ENCODE assay signal across 24 cellular contexts in the genomic region with DNA sequence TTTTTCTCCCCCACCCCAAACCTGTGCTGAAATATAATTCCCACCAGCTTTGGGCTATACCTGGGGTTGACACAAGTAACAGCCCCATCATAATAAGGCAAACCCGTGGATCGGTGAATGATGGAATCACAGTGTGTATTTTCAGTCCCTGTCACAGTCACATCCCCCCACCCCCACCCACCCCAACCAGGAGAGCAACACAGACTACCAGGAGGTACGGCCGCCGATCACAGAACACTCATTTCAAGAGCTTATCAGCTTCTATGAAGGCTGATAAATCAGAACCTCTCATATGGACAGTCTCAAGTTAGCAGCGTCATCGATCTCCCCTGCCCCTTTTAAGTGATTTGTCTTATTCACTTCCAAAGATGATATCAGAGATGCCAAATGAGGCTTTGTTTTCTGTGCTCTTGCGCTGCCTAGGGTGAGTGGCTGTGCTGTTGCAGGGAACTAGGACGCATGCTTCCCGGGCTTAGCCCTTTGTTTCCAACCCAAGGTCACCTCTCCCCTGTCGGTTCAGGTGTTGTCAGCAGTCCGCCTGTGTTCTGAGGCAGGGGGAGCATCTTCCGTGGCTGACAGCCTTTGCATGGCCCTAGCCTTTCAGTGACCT. TPM values are rescaled to one million over a fixed set of nuclear protein-coding genes. Genes with fewer than 3 reads are reported as not detected.
A peak's percentile ranks its signal among the peaks of the same experiment; 100 is the strongest.
DNase-seq lines count a peak whose midpoint lies in the region; ATAC-seq, FAIRE-seq and TF ChIP-seq lines count a peak whose summit lies in the region.
"Had no signal": no experiment of that assay in that cellular context is flagged by ENCODE, and none has a peak within 500 bp of the region (broad histone marks: within the 10 kb centered on the region; RNA-seq: fewer than 3 reads in every experiment).

No MANE protein-coding gene starts in this region.

- peaks cover 16% of the 10 kb centered on the region for H3K27me3 Mint-ChIP-seq in activated CD4-positive, alpha-beta memory T cell treated with anti-CD3 and anti-CD28 coated beads for 36 hours

- no peaks in the 10 kb centered on the region for H3K27me3 ChIP-seq in cardiac muscle cell
- peaks cover 0 to 33% (median 4%) of the 10 kb centered on the region in 7 donors for H3K27me3 ChIP-seq in heart right ventricle
- H3K27me3 ChIP-seq: BLaER1, upper lobe of right lung had no signal

- no peak for TF ChIP-seq CTCF in cardiac muscle cell (IDR thresholded peaks at IDR 0.05; ENCODE audit: low read depth, low read length)
- no peak for TF ChIP-seq CTCF in heart right ventricle (IDR thresholded peaks at IDR 0.05)

- no peaks in the 10 kb centered on the region for H3K9me3 Mint-ChIP-seq in activated CD4-positive, alpha-beta memory T cell treated with anti-CD3 and anti-CD28 coated beads for 36 hours
- H3K9me3 Mint-ChIP-seq: activated naive CD4-positive, alpha-beta T cell treated with anti-CD3 and anti-CD28 coated beads for 36 hours; effector memory CD8-positive, alpha-beta T cell; naive thymus-derived CD4-positive, alpha-beta T cell; stimulated activated naive CD8-positive, alpha-beta T cell treated with anti-CD3 and anti-CD28 coated beads, Interleukin-15, amount 100 ng/mL, for 72 hours had no signal

- peaks cover 10% of the 10 kb centered on the region for H3K4me1 Mint-ChIP-seq in activated CD4-positive, alpha-beta memory T cell treated with anti-CD3 and anti-CD28 coated beads for 36 hours (ENCODE audit: low read depth)

- CTCF ChIA-PET in activated CD4-positive, alpha-beta memory T cell treated with anti-CD3 and anti-CD28 coated beads for 36 hours (lab: Charles Lee) = no interaction called here

- ATAC-seq in heart right ventricle = no peak
- ATAC-seq in SK-N-SH treated with all-trans-retinoic acid at 6 μM for 48 hours = peak; percentile 56
- ATAC-seq: effector memory CD8-positive, alpha-beta T cell; naive thymus-derived CD4-positive, alpha-beta T cell; Right ventricle myocardium inferior; stimulated activated naive CD8-positive, alpha-beta T cell treated with anti-CD3 and anti-CD28 coated beads, Interleukin-15, amount 100 ng/mL, for 72 hours; upper lobe of right lung had no signal

- no peak overlapping the region for H3K4me3 ChIP-seq in cardiac muscle cell
- H3K4me3 ChIP-seq in heart right ventricle = no peak overlapping the region
- H3K4me3 ChIP-seq: BLaER1, HAP-1, lung, upper lobe of right lung had no signal

- intact Hi-C loops in heart right ventricle (cut with DNase I) = no loop called here
- intact Hi-C loops in activated CD4-positive, alpha-beta memory T cell treated with anti-CD3 and anti-CD28 coated beads for 36 hours (cut with micrococcal nuclease) = no loop called here

- H3K27ac ChIP-seq in cardiac muscle cell (peak overlapping the region; percentile 55), heart right ventricle (no peak overlapping the region)
- H3K27ac ChIP-seq: BLaER1, upper lobe of right lung had no signal

- TF ChIP-seq POLR2A in GM12891 (IDR thresholded peaks at IDR 0.05; ENCODE audit: low read depth, low read length) = no peak

- POLR2A ChIA-PET in activated CD4-positive, alpha-beta memory T cell treated with anti-CD3 and anti-CD28 coated beads for 36 hours (lab: Charles Lee) = no interaction called here

- peaks cover 20% of the 10 kb centered on the region for H3K4me1 ChIP-seq in cardiac muscle cell (ENCODE audit: low read depth)
- peaks cover 0 to 6% (median 0%) of the 10 kb centered on the region in 9 donors for H3K4me1 ChIP-seq in heart right ventricle
- H3K4me1 ChIP-seq: HAP-1, upper lobe of right lung had no signal

- H3K27ac Mint-ChIP-seq in activated CD4-positive, alpha-beta memory T cell treated with anti-CD3 and anti-CD28 coated beads for 36 hours = no peak overlapping the region
- H3K27ac Mint-ChIP-seq: activated naive CD4-positive, alpha-beta T cell treated with anti-CD3 and anti-CD28 coated beads for 36 hours; effector memory CD8-positive, alpha-beta T cell; naive thymus-derived CD4-positive, alpha-beta T cell had no signal

- H3K9me3 ChIP-seq in cardiac muscle cell (ENCODE audit: low read depth) = no peaks in the 10 kb centered on the region
- no peaks in the 10 kb centered on the region for H3K9me3 ChIP-seq in heart right ventricle
- H3K9me3 ChIP-seq: BLaER1, HAP-1, upper lobe of right lung had no signal

- peak in 1 of 2 donors; percentile 40 for DNase-seq in cardiac muscle cell (ENCODE audit: low read depth in 1 of 2, low spot score in 1 of 2)
- no peak for DNase-seq in heart right ventricle
- DNase-seq in iPS-NIHi11 (ENCODE audit: low spot score) = peak; percentile 19
- no peak for DNase-seq in NCI-H82 (lab: John Stamatoyannopoulos, UW)
- no peak for DNase-seq in activated effector memory CD4-positive, alpha-beta T cell treated with Interleukin-2 at 50 U/mL for 16 hours
- DNase-seq in activated CD4-positive, alpha-beta memory T cell treated with anti-CD3 and anti-CD28 coated beads for 36 hours = no peak
- DNase-seq in GM12891 (ENCODE audit: insufficient read length, low spot score) = no peak
- DNase-seq: activated CD4-positive, alpha-beta T cell treated with anti-CD3 and anti-CD28 coated beads, Interleukin-2, amount 50 U/mL, for 4 hours; activated naive CD4-positive, alpha-beta T cell treated with anti-CD3 and anti-CD28 coated beads for 36 hours; aorta; effector memory CD8-positive, alpha-beta T cell; islet precursor cell; naive thymus-derived CD4-positive, alpha-beta T cell; NCI-H187; stimulated activated CD4-positive, alpha-beta T cell treated with anti-CD3 and anti-CD28 coated beads, Interleukin-4, amount 100 ng/mL, for 1 hour; stimulated activated naive CD8-positive, alpha-beta T cell treated with anti-CD3 and anti-CD28 coated beads, Interleukin-15, amount 100 ng/mL, for 72 hours; upper lobe of right lung had no signal

- no peak for FAIRE-seq in GM12891 (lab: Jason Lieb, UNC)
- FAIRE-seq: A204.1, G401.6 had no signal

- H3K36me3 ChIP-seq in cardiac muscle cell = no peaks in the 10 kb centered on the region
- H3K36me3 ChIP-seq in heart right ventricle = no peaks in the 10 kb centered on the region
- H3K36me3 ChIP-seq: BLaER1, HAP-1, upper lobe of right lung had no signal

- 37 to 40% methylated on average over 13 of the region's 13 CpGs for WGBS in heart right ventricle, 2 donors

- H3K36me3 Mint-ChIP-seq in activated CD4-positive, alpha-beta memory T cell treated with anti-CD3 and anti-CD28 coated beads for 36 hours = no peaks in the 10 kb centered on the region
- H3K36me3 Mint-ChIP-seq: naive thymus-derived CD4-positive, alpha-beta T cell had no signal

- no peak overlapping the region for H3K4me3 Mint-ChIP-seq in activated CD4-positive, alpha-beta memory T cell treated with anti-CD3 and anti-CD28 coated beads for 36 hours
- H3K4me3 Mint-ChIP-seq: activated naive CD4-positive, alpha-beta T cell treated with anti-CD3 and anti-CD28 coated beads for 36 hours; effector memory CD8-positive, alpha-beta T cell; naive thymus-derived CD4-positive, alpha-beta T cell; stimulated activated naive CD8-positive, alpha-beta T cell treated with anti-CD3 and anti-CD28 coated beads, Interleukin-15, amount 100 ng/mL, for 72 hours had no signal

TF ChIP-seq in SK-N-SH treated with all-trans-retinoic acid at 6 μM for 48 hours, 23 proteins besides CTCF, POLR2A, EP300 and RAD21 (continues in another document):
- TF ChIP-seq ZFP30 (CRISPR knock-in tag; IDR thresholded peaks at IDR 0.05) (no peak), OSR1 (CRISPR knock-in tag; IDR thresholded peaks at IDR 0.05) (no peak), CSDC2 (CRISPR knock-in tag; IDR thresholded peaks at IDR 0.05) (no peak), TOX (CRISPR knock-in tag; IDR thresholded peaks at IDR 0.05; ENCODE audit: borderline replicate concordance) (no peak), TCF4 (CRISPR knock-in tag; IDR thresholded peaks at IDR 0.05; ENCODE audit: borderline replicate concordance) (peak; percentile 64; the same call in 1 of the 2 replicates), ZNF8 (CRISPR knock-in tag; IDR thresholded peaks at IDR 0.05) (no peak)
- TF ChIP-seq, protein P1, sequence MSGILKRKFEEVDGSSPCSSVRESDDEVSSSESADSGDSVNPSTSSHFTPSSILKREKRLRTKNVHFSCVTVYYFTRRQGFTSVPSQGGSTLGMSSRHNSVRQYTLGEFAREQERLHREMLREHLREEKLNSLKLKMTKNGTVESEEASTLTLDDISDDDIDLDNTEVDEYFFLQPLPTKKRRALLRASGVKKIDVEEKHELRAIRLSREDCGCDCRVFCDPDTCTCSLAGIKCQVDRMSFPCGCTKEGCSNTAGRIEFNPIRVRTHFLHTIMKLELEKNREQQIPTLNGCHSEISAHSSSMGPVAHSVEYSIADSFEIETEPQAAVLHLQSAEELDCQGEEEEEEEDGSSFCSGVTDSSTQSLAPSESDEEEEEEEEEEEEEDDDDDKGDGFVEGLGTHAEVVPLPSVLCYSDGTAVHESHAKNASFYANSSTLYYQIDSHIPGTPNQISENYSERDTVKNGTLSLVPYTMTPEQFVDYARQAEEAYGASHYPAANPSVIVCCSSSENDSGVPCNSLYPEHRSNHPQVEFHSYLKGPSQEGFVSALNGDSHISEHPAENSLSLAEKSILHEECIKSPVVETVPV (CRISPR knock-in tag; IDR thresholded peaks at IDR 0.05) = no peak

TF ChIP-seq in GM12891, 5 proteins besides CTCF, POLR2A, EP300 and RAD21:
- TF ChIP-seq SPI1 (IDR thresholded peaks at IDR 0.05; ENCODE audit: low read depth, low read length) = no peak
- TF ChIP-seq POLR2AphosphoS5 (IDR thresholded peaks at IDR 0.05; ENCODE audit: low read depth, low read length) = no peak
- no peak for TF ChIP-seq PAX5 (IDR thresholded peaks at IDR 0.05; ENCODE audit: insufficient read depth, low read length, severe bottlenecking)
- no peak for TF ChIP-seq TAF1 (IDR thresholded peaks at IDR 0.05; ENCODE audit: low read depth, low read length)
- TF ChIP-seq POU2F2 (IDR thresholded peaks at IDR 0.05; ENCODE audit: low read depth, low read length) = no peak

RNA-seq across cellular contexts. Expression of a gene that starts 26.8 kb away (rescaled TPM):
- total RNA-seq in cardiac muscle cell (2.7 and 5.1 TPM in 2 replicates), heart right ventricle (1 to 10 TPM in 1 of 10 donors, under 1 TPM in 1, not detected in 8; 0.26 to 1.6 TPM)
- polyA plus RNA-seq in cardiac muscle cell (1.7 and 2.7 TPM in 2 replicates), heart right ventricle (under 1 TPM; 0.39 to 0.51 TPM)
- total RNA-seq in activated CD4-positive, alpha-beta memory T cell treated with anti-CD3 and anti-CD28 coated beads for 36 hours = under 1 TPM; 0.19 to 0.29 TPM
- polyA plus RNA-seq in GM12891 (2012; ENCODE audit: low read depth, missing spikeins) = 1.6 TPM
